Comparison of ENCODE assay signal across 1 cellular context in genomic region chr6:159716247-159717086, GRCh38.
TF ChIP-seq lines count a peak whose summit lies in the region.

No MANE protein-coding gene starts in this region.

TF ChIP-seq in GM12878, 131 proteins besides CTCF, POLR2A, EP300 and RAD21:
- TF ChIP-seq NKRF (conservative IDR thresholded peaks at IDR 0.05), result no peak
- TF ChIP-seq SIX5 (IDR thresholded peaks at IDR 0.05; ENCODE audit: low read depth, low read length, severe bottlenecking), result no peak
- no peak for TF ChIP-seq CHD4 (IDR thresholded peaks at IDR 0.05)
